ENCODE assay signal across 1 cellular context in the genomic region with DNA sequence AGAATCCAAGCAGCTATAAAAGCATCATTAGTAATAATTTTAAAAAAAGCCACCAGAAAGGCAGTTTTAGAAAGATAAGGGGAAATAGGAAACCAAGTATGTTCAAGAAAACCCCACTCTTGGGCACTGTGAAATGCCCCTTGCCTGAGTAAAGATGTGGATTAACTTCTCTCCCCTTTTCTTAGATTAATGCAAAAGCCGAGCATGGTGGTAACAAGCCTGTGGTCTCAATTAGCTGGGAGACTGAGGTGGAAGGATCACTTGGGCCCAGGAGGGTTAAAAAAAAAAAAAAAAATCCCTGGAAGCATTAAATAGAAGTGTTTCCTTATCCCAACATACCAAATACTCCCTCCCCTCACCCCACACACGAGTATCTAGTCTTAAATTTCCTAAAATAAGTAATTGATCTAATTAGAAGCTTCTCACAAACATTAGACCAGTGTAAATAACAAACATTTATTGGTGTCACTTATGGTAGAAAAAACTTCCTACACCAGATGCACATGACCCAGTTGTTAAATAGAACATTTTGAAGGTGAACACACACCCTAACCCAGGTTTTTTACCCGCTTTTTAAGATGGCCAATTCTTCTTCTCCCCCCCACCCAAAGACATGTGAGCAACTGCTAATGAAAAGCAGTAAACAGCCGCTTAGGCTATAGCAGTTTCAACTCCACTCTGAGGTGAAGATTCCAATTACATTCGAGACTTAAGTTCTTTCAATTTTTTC.
TF ChIP-seq lines count a peak whose summit lies in the region.

No MANE protein-coding gene starts in this region.

TF ChIP-seq in IMR-90, 13 proteins besides CTCF, POLR2A, EP300 and RAD21:
- no peak for TF ChIP-seq MXI1 (IDR thresholded peaks at IDR 0.05; ENCODE audit: borderline replicate concordance, low read depth, low read length)
- TF ChIP-seq FOS (IDR thresholded peaks at IDR 0.05; ENCODE audit: low read depth, low read length): no peak
- no peak for TF ChIP-seq BHLHE40 (IDR thresholded peaks at IDR 0.05; ENCODE audit: low read depth, low read length)
